8 cellular contexts compared by ENCODE assay signal in genomic region chr3:160885791-160886286, GRCh38.
DNase-seq lines count a peak whose midpoint lies in the region; ATAC-seq and TF ChIP-seq lines count a peak whose summit lies in the region.

No MANE protein-coding gene starts in this region.

- no peaks in the 10 kb centered on the region for H3K36me3 ChIP-seq in right atrium auricular region

- no peak for TF ChIP-seq CTCF in right atrium auricular region (IDR thresholded peaks at IDR 0.05)

- no peaks in the 10 kb centered on the region for H3K9me3 ChIP-seq in right atrium auricular region

- intact Hi-C loops in Right ventricle myocardium inferior (cut with DNase I) = no loop called here
- intact Hi-C loops in left ventricle myocardium superior (cut with micrococcal nuclease) = no loop called here

- H3K4me3 ChIP-seq in right atrium auricular region = no peak overlapping the region

- H3K27ac ChIP-seq in right atrium auricular region = no peak overlapping the region
- no peak overlapping the region for H3K27ac ChIP-seq in substantia nigra (ENCODE audit: low read depth, low read length, poor library complexity, severe bottlenecking)

- peaks cover 0 to 10% of the 10 kb centered on the region in 2 donors for H3K4me1 ChIP-seq in right atrium auricular region

- DNase-seq in Right ventricle myocardium inferior (ENCODE audit: missing footprints) = peak; percentile 88
- no peak for DNase-seq in right atrium auricular region (ENCODE audit: low spot score)
- peak; percentile 89 for DNase-seq in RPMI8226
- DNase-seq in left ventricle myocardium superior = peak; percentile 85
- DNase-seq in substantia nigra (lab: John Stamatoyannopoulos, UW) = peak in 48 of 49 donors; percentile 7 to 85 (median 46)
- DNase-seq in GM19240 (ENCODE audit: insufficient read length, low spot score) = no peak

- no peaks in the 10 kb centered on the region for H3K27me3 ChIP-seq in right atrium auricular region

- ATAC-seq in Right ventricle myocardium inferior (peak; percentile 91), HG03342 (IDR thresholded peaks at IDR 0.05; ENCODE audit: unreplicated experiment) (peak; percentile 44), left ventricle myocardium superior (peak; percentile 95), HG03457 (IDR thresholded peaks at IDR 0.05; ENCODE audit: unreplicated experiment) (no peak)

Comparison
In these comparisons a context has a peak if more than half of its experiments do, and no peak if none do; other contexts are left out.
1. DNase-seq: peak in Right ventricle myocardium inferior (single experiment), RPMI8226 (single experiment), left ventricle myocardium superior (single experiment) and substantia nigra (48 of 49); none in right atrium auricular region (single experiment) and GM19240 (single experiment).